ENCODE assay signal across 23 cellular contexts in the genomic region with DNA sequence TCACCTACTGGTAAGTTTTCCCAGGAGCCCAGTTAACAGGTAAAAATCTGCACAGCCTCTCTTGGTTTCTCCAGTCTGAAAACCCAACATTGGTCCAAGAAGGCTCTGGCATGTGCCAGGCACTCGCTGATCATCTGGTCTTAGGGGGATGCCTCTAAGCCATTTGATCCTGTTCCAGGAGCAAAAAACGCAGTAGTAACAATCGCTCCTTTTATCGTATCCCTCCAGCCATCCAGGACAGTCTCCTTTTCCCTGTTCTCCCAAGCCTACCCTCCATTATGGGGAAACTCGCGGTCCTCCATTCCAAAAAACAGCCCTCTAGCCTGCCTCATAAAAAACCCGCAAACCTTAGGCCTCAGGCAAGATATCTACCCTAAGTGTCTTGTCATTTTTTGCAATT.
"Had no signal": no experiment of that assay in that cellular context is flagged by ENCODE, and none has a peak within 500 bp of the region (broad histone marks: within the 10 kb centered on the region; RNA-seq: fewer than 3 reads in every experiment).

No MANE protein-coding gene starts in this region.

- FAIRE-seq: TTC549 had no signal

- H3K4me1 ChIP-seq: SJCRH30 had no signal

- H3K36me3 ChIP-seq: brain microvascular endothelial cell, SJCRH30 had no signal

- H3K9me3 ChIP-seq: SJCRH30 had no signal

- H3K27ac ChIP-seq: brain microvascular endothelial cell, RWPE1, SJCRH30 had no signal

- H3K27me3 Mint-ChIP-seq: activated B cell treated with CpG ODN at 0.5 μM for 24 hours, T-helper 17 cell had no signal

- H3K4me1 Mint-ChIP-seq: activated B cell treated with CpG ODN at 0.5 μM for 24 hours; activated CD4-positive, alpha-beta T cell treated with anti-CD3 and anti-CD28 coated beads, Interleukin-2, amount 10 ng/mL, durations not matched to agents 24 days and 14 days; activated naive CD8-positive, alpha-beta T cell treated with anti-CD3 and anti-CD28 coated beads for 36 hours; T-helper 17 cell had no signal

- H3K27me3 ChIP-seq: brain microvascular endothelial cell, SJCRH30 had no signal

- H3K4me3 ChIP-seq: SJCRH30 had no signal

- H3K4me3 Mint-ChIP-seq: activated B cell treated with CpG ODN at 0.5 μM for 24 hours; activated CD4-positive, alpha-beta T cell treated with anti-CD3 and anti-CD28 coated beads, Interleukin-2, amount 10 ng/mL, durations not matched to agents 24 days and 14 days; activated naive CD4-positive, alpha-beta T cell treated with anti-CD3 and anti-CD28 coated beads for 36 hours; activated naive CD8-positive, alpha-beta T cell treated with anti-CD3 and anti-CD28 coated beads for 36 hours; activated T-cell treated with anti-CD3 and anti-CD28 coated beads, Interleukin-2, amount 50 U/mL, for 4 hours; T-helper 17 cell had no signal

- ATAC-seq: activated T-cell treated with anti-CD3 and anti-CD28 coated beads, Interleukin-2, amount 50 U/mL, for 4 hours; T-helper 17 cell had no signal

- H3K36me3 Mint-ChIP-seq: activated naive CD8-positive, alpha-beta T cell treated with anti-CD3 and anti-CD28 coated beads for 36 hours had no signal

- H3K27ac Mint-ChIP-seq: activated B cell treated with CpG ODN at 0.5 μM for 24 hours; activated CD4-positive, alpha-beta T cell treated with anti-CD3 and anti-CD28 coated beads, Interleukin-2, amount 10 ng/mL, durations not matched to agents 24 days and 14 days; activated naive CD4-positive, alpha-beta T cell treated with anti-CD3 and anti-CD28 coated beads for 36 hours; activated naive CD8-positive, alpha-beta T cell treated with anti-CD3 and anti-CD28 coated beads for 36 hours; T-helper 17 cell had no signal

- DNase-seq: activated B cell treated with CpG ODN at 0.5 μM for 24 hours; activated CD4-positive, alpha-beta T cell treated with anti-CD3 and anti-CD28 coated beads for 1 hour; activated CD4-positive, alpha-beta T cell treated with anti-CD3 and anti-CD28 coated beads, Interleukin-2, amount 10 ng/mL, durations not matched to agents 24 days and 14 days; activated CD4-positive, alpha-beta T cell treated with anti-CD3 and anti-CD28 coated beads, Interleukin-2, amount 50 U/mL, for 48 hours; activated gamma-delta T cell; activated naive CD4-positive, alpha-beta T cell treated with anti-CD3 and anti-CD28 coated beads for 36 hours; activated naive CD8-positive, alpha-beta T cell treated with anti-CD3 and anti-CD28 coated beads for 36 hours; activated T-cell treated with anti-CD3 and anti-CD28 coated beads, Interleukin-2, amount 50 U/mL, for 4 hours; brain microvascular endothelial cell; cerebellar nuclear complex; NCI-H1092; NCI-H1417; NCI-H1930; NCI-H2171 treated with DMSO at 0.1 percent for 48 hours; NCI-H226; NCI-H510A; NCI-H526 treated with DMSO at 0.1 percent for 48 hours; NCI-H82; SJCRH30; T-helper 17 cell; T1000 had no signal
